1 cellular context compared by ENCODE assay signal in genomic region chr3:19950316-19950715, GRCh38.
TF ChIP-seq lines count a peak whose summit lies in the region.

No MANE protein-coding gene starts in this region.

TF ChIP-seq in K562, 482 proteins besides CTCF, POLR2A, EP300 and RAD21:
- TF ChIP-seq ZFP36 (IDR thresholded peaks at IDR 0.05; ENCODE audit: low read depth, low read length, partially characterized antibody): peak; percentile 36
- TF ChIP-seq ELF4 (CRISPR knock-in tag; IDR thresholded peaks at IDR 0.05): no peak
- TF ChIP-seq RBM25 (IDR thresholded peaks at IDR 0.05; ENCODE audit: low read depth, low read length, severe bottlenecking): peak; percentile 71
